In the genomic region with DNA sequence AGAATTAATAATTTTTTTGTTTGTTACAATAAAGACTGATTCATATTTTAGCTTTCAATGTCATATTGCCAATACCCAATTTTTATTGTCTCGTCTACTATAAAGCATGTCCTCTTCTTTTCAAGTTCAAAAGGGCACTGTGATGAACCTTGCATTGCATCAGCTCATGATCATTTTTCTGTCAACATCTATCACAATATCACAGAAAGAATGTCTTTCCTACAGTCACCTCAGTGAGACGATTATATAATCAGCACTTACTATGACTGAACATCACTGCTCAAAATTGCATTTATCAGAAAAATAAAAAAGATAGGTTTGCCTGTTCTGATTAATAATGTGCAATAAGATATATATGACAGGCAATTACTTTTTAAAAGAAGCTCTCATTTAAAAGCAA, we compare ENCODE assay signal across 5 cellular contexts.
"Had no signal": no experiment of that assay in that cellular context is flagged by ENCODE, and none has a peak within 500 bp of the region (broad histone marks: within the 10 kb centered on the region; RNA-seq: fewer than 3 reads in every experiment).

No MANE protein-coding gene starts in this region.

- DNase-seq: IMR-90 had no signal

- H3K4me3 ChIP-seq: K562 had no signal

- H3K27ac ChIP-seq: HL-60 had no signal

- H3K27ac Mint-ChIP-seq: IgD-negative memory B cell had no signal

- H3K4me3 Mint-ChIP-seq: IgD-negative memory B cell had no signal

- H3K4me1 Mint-ChIP-seq: IgD-negative memory B cell had no signal

- ATAC-seq: HepG2, K562 had no signal

- H3K36me3 Mint-ChIP-seq: IgD-negative memory B cell had no signal
